25 cellular contexts compared by ENCODE assay signal in the genomic region with DNA sequence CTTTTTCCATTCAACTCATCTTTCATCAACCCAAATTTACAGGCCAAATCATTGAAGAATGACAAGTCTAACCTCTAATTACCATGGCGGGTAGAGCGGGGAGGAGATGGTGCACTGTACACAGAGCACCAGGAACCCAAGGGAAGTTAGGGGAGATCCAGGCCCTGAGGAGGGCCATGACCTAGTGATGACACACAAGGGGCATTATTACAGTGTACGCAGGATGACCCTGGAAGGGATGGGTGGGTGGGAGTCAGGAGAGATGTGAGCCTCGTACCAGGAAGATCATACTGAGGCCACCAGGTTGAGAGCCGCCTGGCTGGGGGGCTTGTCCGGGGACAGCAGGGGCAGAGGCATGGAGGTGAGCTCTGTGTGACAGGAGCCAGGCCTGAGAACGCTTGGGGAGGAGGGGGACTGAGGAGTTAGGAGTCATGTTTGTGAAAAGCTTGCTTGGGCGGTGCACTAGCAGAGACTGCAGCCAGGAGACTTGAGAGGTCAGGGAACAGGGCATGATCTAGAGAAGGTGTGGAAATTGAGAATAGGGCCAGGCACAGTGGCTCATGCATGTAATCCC.
A peak's percentile ranks its signal among the peaks of the same experiment; 100 is the strongest.
DNase-seq lines count a peak whose midpoint lies in the region; ATAC-seq, FAIRE-seq and TF ChIP-seq lines count a peak whose summit lies in the region.
"Had no signal": no experiment of that assay in that cellular context is flagged by ENCODE, and none has a peak within 500 bp of the region (broad histone marks: within the 10 kb centered on the region; RNA-seq: fewer than 3 reads in every experiment).

No MANE protein-coding gene starts in this region.

- H2AFZ ChIP-seq in HepG2 (ENCODE audit: low read length): no peak overlapping the region
- H2AFZ ChIP-seq in trophoblast cell (ENCODE audit: insufficient read depth, low read length, poor library complexity): no peak overlapping the region

- no peak overlapping the region for H3K14ac ChIP-seq in trophoblast cell (ENCODE audit: low read length)

- no peaks in the 10 kb centered on the region for H3K4me1 Mint-ChIP-seq in natural killer cell treated with Interleukin-12 subunit alpha and Interleukin-12 subunit beta and Interleukin-15 and Interleukin-18, amount 100 ng/mL, for 72 hours (ENCODE audit: low read depth in 2 of 2)
- no peaks in the 10 kb centered on the region for H3K4me1 Mint-ChIP-seq in natural killer cell
- H3K4me1 Mint-ChIP-seq: B cell; CD14-positive monocyte; CD8-positive, alpha-beta memory T cell had no signal

- no peak overlapping the region for H3K23ac ChIP-seq in trophoblast cell (ENCODE audit: low read length)

- TF ChIP-seq CTCF in natural killer cell (IDR thresholded peaks at IDR 0.05) (no peak), HepG2 (CRISPR knock-in tag; IDR thresholded peaks at IDR 0.05) (no peak), upper lobe of right lung (IDR thresholded peaks at IDR 0.05) (no peak), heart right ventricle (IDR thresholded peaks at IDR 0.05) (no peak)

- H3K4me2 ChIP-seq in HepG2 (ENCODE audit: low read depth, low read length): no peak overlapping the region
- H3K4me2 ChIP-seq in trophoblast cell (ENCODE audit: low read length): no peak overlapping the region

- no peak for TF ChIP-seq RAD21 in HepG2 (CRISPR knock-in tag; IDR thresholded peaks at IDR 0.05)

- H3K9me3 Mint-ChIP-seq in natural killer cell treated with Interleukin-12 subunit alpha and Interleukin-12 subunit beta and Interleukin-15 and Interleukin-18, amount 100 ng/mL, for 72 hours: no peaks in the 10 kb centered on the region
- H3K9me3 Mint-ChIP-seq in natural killer cell: no peaks in the 10 kb centered on the region
- H3K9me3 Mint-ChIP-seq: CD14-positive monocyte; CD4-positive, alpha-beta T cell; CD8-positive, alpha-beta memory T cell had no signal

- in situ Hi-C loops in HepG2 (cut with HindIII; ENCODE audit: extremely low pct_ligation_motif_present, low pct_unique_long_range_greater_than_20kb): no loop called here

- no peaks in the 10 kb centered on the region for H3K79me1 ChIP-seq in trophoblast cell (ENCODE audit: low read length)

- no peak overlapping the region for H4K8ac ChIP-seq in trophoblast cell (ENCODE audit: low read depth, low read length)

- BruUV-seq in HepG2 (replicated peaks; lab: Mats Ljungman, UMichigan): no TSS peak

- TF ChIP-seq EP300 in HepG2 (IDR thresholded peaks at IDR 0.05; ENCODE audit: low read depth in 2 of 2, low read length in 2 of 2) (no peak), HepG2 (CRISPR knock-in tag; IDR thresholded peaks at IDR 0.05; ENCODE audit: borderline replicate concordance) (no peak)

- H3K4me1 ChIP-seq in HepG2 (ENCODE audit: insufficient read depth, low read length) (no peaks in the 10 kb centered on the region), trophoblast cell (ENCODE audit: control insufficient read depth in 1 of 2, insufficient read depth in 2 of 2, low read length in 2 of 2) (no peaks in the 10 kb centered on the region), upper lobe of right lung (no peaks in the 10 kb centered on the region), heart right ventricle (no peaks in the 10 kb centered on the region)

- peak; percentile 27 to 40 for ATAC-seq in natural killer cell treated with Interleukin-12 subunit alpha and Interleukin-12 subunit beta and Interleukin-15 and Interleukin-18, amount 100 ng/mL, for 72 hours
- ATAC-seq in natural killer cell: no peak
- ATAC-seq in HepG2: no peak; the same call in 1 of the 3 replicates
- peak; percentile 12 for ATAC-seq in upper lobe of right lung
- no peak for ATAC-seq in heart right ventricle
- ATAC-seq: GM12878 had no signal

- H3K79me2 ChIP-seq in HepG2 (ENCODE audit: insufficient read depth, low read length) (no peaks in the 10 kb centered on the region), trophoblast cell (ENCODE audit: control insufficient read depth, insufficient read depth, low read length, poor library complexity) (no peaks in the 10 kb centered on the region)

- H3K27ac ChIP-seq in HepG2 (ENCODE audit: extremely low read length, insufficient read depth, low read length): no peak overlapping the region
- H3K27ac ChIP-seq in trophoblast cell (ENCODE audit: low read depth, low read length): no peak overlapping the region
- H3K27ac ChIP-seq in upper lobe of right lung: no peak overlapping the region
- H3K27ac ChIP-seq in heart right ventricle: no peak overlapping the region
- H3K27ac ChIP-seq: 22Rv1; BLaER1 treated with 17β-estradiol and CSF1 and Interleukin-3, amounts not matched to agents 10 nM and 100 nM had no signal

- H3K9me3 ChIP-seq in HepG2 (ENCODE audit: low read length) (no peaks in the 10 kb centered on the region), trophoblast cell (ENCODE audit: insufficient read depth, low read depth, low read length) (no peaks in the 10 kb centered on the region), upper lobe of right lung (no peaks in the 10 kb centered on the region), heart right ventricle (no peaks in the 10 kb centered on the region)

- no peak overlapping the region for H3K27ac Mint-ChIP-seq in natural killer cell treated with Interleukin-12 subunit alpha and Interleukin-12 subunit beta and Interleukin-15 and Interleukin-18, amount 100 ng/mL, for 72 hours
- no peak overlapping the region for H3K27ac Mint-ChIP-seq in natural killer cell
- H3K27ac Mint-ChIP-seq: B cell; CD14-positive monocyte; CD4-positive, alpha-beta T cell; CD8-positive, alpha-beta memory T cell had no signal

- CTCF ChIA-PET in HepG2 (lab: Yijun Ruan, JAX; ENCODE audit: low intra/inter-chr PET ratio, low total read pairs): no interaction called here

- no peak overlapping the region for H3K4ac ChIP-seq in trophoblast cell (ENCODE audit: low read depth, low read length)

- H3K4me3 Mint-ChIP-seq in natural killer cell treated with Interleukin-12 subunit alpha and Interleukin-12 subunit beta and Interleukin-15 and Interleukin-18, amount 100 ng/mL, for 72 hours: no peak overlapping the region
- no peak overlapping the region for H3K4me3 Mint-ChIP-seq in natural killer cell
- H3K4me3 Mint-ChIP-seq: B cell; CD14-positive monocyte; CD4-positive, alpha-beta T cell; CD8-positive, alpha-beta memory T cell had no signal

- H4K12ac ChIP-seq in trophoblast cell (ENCODE audit: low read depth, low read length): no peak overlapping the region

- H3K4me3 ChIP-seq in HepG2 (replicated peaks in 1 of 3; ENCODE audit: insufficient read depth in 1 of 3, low read depth in 2 of 3, low read length in 3 of 3) (no peak overlapping the region), trophoblast cell (ENCODE audit: low read depth, low read length) (no peak overlapping the region), upper lobe of right lung (no peak overlapping the region), heart right ventricle (no peak overlapping the region)
- H3K4me3 ChIP-seq: BLaER1 treated with 17β-estradiol and CSF1 and Interleukin-3, amounts not matched to agents 10 nM and 100 nM; GM12878 had no signal

- no peak for TF ChIP-seq POLR2A in HepG2 (IDR thresholded peaks at IDR 0.05; ENCODE audit: insufficient read depth in 1 of 2, low read depth in 2 of 2, low read length in 2 of 2)

- no peak overlapping the region for H2AK5ac ChIP-seq in trophoblast cell (ENCODE audit: low read length)

- H3K9ac ChIP-seq in HepG2 (ENCODE audit: insufficient read depth, low read depth, low read length) (no peak overlapping the region), trophoblast cell (ENCODE audit: low read length) (no peak overlapping the region)
- H3K9ac ChIP-seq: BLaER1 treated with 17β-estradiol and CSF1 and Interleukin-3, amounts not matched to agents 10 nM and 100 nM had no signal

- H2BK120ac ChIP-seq in trophoblast cell (ENCODE audit: insufficient read depth, low read length, poor library complexity): no peak overlapping the region

- H3K27me3 Mint-ChIP-seq in natural killer cell treated with Interleukin-12 subunit alpha and Interleukin-12 subunit beta and Interleukin-15 and Interleukin-18, amount 100 ng/mL, for 72 hours: peaks cover 3 to 10% of the 10 kb centered on the region in 2 donors
- peaks cover 3 to 8% of the 10 kb centered on the region in 2 donors for H3K27me3 Mint-ChIP-seq in natural killer cell (ENCODE audit: low read depth in 2 of 2)

- POLR2A ChIA-PET in HepG2 (lab: Yijun Ruan, JAX): no interaction called here

- peak overlapping the region; percentile 54 for H3K18ac ChIP-seq in trophoblast cell (ENCODE audit: low read length)

- peaks cover 0 to 1% of the 10 kb centered on the region in 2 experiments; a peak in 2 of 5 replicates for H3K27me3 ChIP-seq in HepG2 (ENCODE audit: control insufficient read depth in 1 of 2, insufficient read depth in 2 of 2, low read length in 2 of 2)
- no peaks in the 10 kb centered on the region for H3K27me3 ChIP-seq in trophoblast cell (ENCODE audit: insufficient read depth, low read length)
- no peaks in the 10 kb centered on the region for H3K27me3 ChIP-seq in upper lobe of right lung
- H3K27me3 ChIP-seq in heart right ventricle: no peaks in the 10 kb centered on the region
- H3K27me3 ChIP-seq: BLaER1 treated with 17β-estradiol and CSF1 and Interleukin-3, amounts not matched to agents 10 nM and 100 nM had no signal

- no peak for DNase-seq in natural killer cell treated with Interleukin-12 subunit alpha and Interleukin-12 subunit beta and Interleukin-15 and Interleukin-18, amount 100 ng/mL, for 72 hours (ENCODE audit: low spot score)
- DNase-seq in natural killer cell: no peak
- DNase-seq in HepG2 (ENCODE audit: low spot score): no peak
- no peak for DNase-seq in trophoblast cell
- no peak for DNase-seq in upper lobe of right lung
- no peak for DNase-seq in heart right ventricle
- DNase-seq in NCI-H2171 (lab: John Stamatoyannopoulos, UW): no peak
- DNase-seq in NK-92 (lab: John Stamatoyannopoulos, UW; ENCODE audit: unreplicated experiment): no peak
- DNase-seq: CD4-positive, alpha-beta T cell; CD8-positive, alpha-beta memory T cell; DMS 273 treated with DMSO at 0.1 percent for 48 hours; DMS79; EL; GDM1; H7; HCEC 1CT had no signal

- H2BK12ac ChIP-seq in trophoblast cell (ENCODE audit: low read length): no peak overlapping the region

- H3K36me3 ChIP-seq in HepG2 (replicated peaks in 1 of 2; ENCODE audit: control insufficient read depth in 1 of 2, insufficient read depth in 2 of 2, low read length in 2 of 2) (no peaks in the 10 kb centered on the region), trophoblast cell (ENCODE audit: control insufficient read depth in 1 of 2, insufficient read depth in 2 of 2, low read length in 2 of 2) (no peaks in the 10 kb centered on the region), upper lobe of right lung (no peaks in the 10 kb centered on the region), heart right ventricle (no peaks in the 10 kb centered on the region)
- H3K36me3 ChIP-seq: BLaER1 treated with 17β-estradiol and CSF1 and Interleukin-3, amounts not matched to agents 10 nM and 100 nM had no signal

- WGBS in HepG2 (ENCODE audit: low lambda C conversion rate): 47% methylated on average over 8 of the region's 8 CpGs
- no CpG with 5 or more reads among the region's 8 CpGs for WGBS in trophoblast cell (ENCODE audit: extremely low coverage, insufficient coverage, insufficient read length)
- WGBS in heart right ventricle, 2 donors: 89 to 90% methylated on average over 8 of the region's 8 CpGs

- H4K20me1 ChIP-seq in HepG2 (ENCODE audit: insufficient read depth, low read length): no peaks in the 10 kb centered on the region
- H4K20me1 ChIP-seq: BLaER1 treated with 17β-estradiol and CSF1 and Interleukin-3, amounts not matched to agents 10 nM and 100 nM had no signal

- no peak overlapping the region for H2BK5ac ChIP-seq in trophoblast cell (ENCODE audit: low read depth, low read length, poor library complexity)

- no peak for FAIRE-seq in HepG2 (lab: Jason Lieb, UNC)
- FAIRE-seq: A204.1, D721Med, GM12878, GM18507, H1 had no signal

- intact Hi-C loops in natural killer cell (cut with micrococcal nuclease) (no loop called here), HepG2 (cut with micrococcal nuclease; ENCODE audit: unreplicated experiment) (no loop called here), upper lobe of right lung (cut with DNase I) (no loop called here), heart right ventricle (cut with DNase I) (loop anchor here in 4 of 10 donors (10.0 kb wide), 3 partner anchors 318 to 358 kb away; partner anchors contain the start of gene GJD4 (in 1 of the 4))

- no peaks in the 10 kb centered on the region for H3K36me3 Mint-ChIP-seq in natural killer cell treated with Interleukin-12 subunit alpha and Interleukin-12 subunit beta and Interleukin-15 and Interleukin-18, amount 100 ng/mL, for 72 hours
- H3K36me3 Mint-ChIP-seq in natural killer cell: no peaks in the 10 kb centered on the region
- H3K36me3 Mint-ChIP-seq: CD14-positive monocyte; CD8-positive, alpha-beta memory T cell had no signal

- H4K91ac ChIP-seq in trophoblast cell (ENCODE audit: low read depth, low read length): no peak overlapping the region

Comparison
In these comparisons a context has a peak if more than half of its experiments do, and no peak if none do; other contexts are left out.
1. ATAC-seq: peak in natural killer cell treated with Interleukin-12 subunit alpha and Interleukin-12 subunit beta and Interleukin-15 and Interleukin-18, amount 100 ng/mL, for 72 hours (2 of 2) and upper lobe of right lung (single experiment); none in natural killer cell (0 of 3), HepG2 (single experiment) and heart right ventricle (0 of 8).